ENCODE assay signal across 8 cellular contexts in genomic region chr18:8610442-8610801, GRCh38. TPM values are rescaled to one million over a fixed set of nuclear protein-coding genes. Genes with fewer than 3 reads are reported as not detected.
DNase-seq lines count a peak whose midpoint lies in the region; ATAC-seq and TF ChIP-seq lines count a peak whose summit lies in the region.

No MANE protein-coding gene starts in this region.

- no CpG with 5 or more reads among the region's 11 CpGs for WGBS in iPS DF 6.9 (ENCODE audit: insufficient coverage, insufficient read length)

- CTCF ChIA-PET in AG04449 (lab: Yijun Ruan, JAX) = interaction anchor here (3.4 kb wide), 1 partner anchor 10 kb away, joined by 25 read pairs; no protein-coding TSS in a partner anchor

- in situ Hi-C loops in HAP-1 (cut with MboI; ENCODE audit: low sequenced_read_pairs) = no loop called here

- peak overlapping the region; percentile 85 for H3K27ac Mint-ChIP-seq in activated T-helper 2 cell treated with anti-CD3 and anti-CD28 coated beads, Interferon-gamma antibody, Interleukin-2, Interleukin-4, amounts not matched to agents 10 μg/mL and 5 μg/mL and 100 μg/mL, durations not matched to agents 14 hours and 24 hours and 36 hours

- POLR2A ChIA-PET in AG04449 (lab: Yijun Ruan, JAX) = no interaction called here

- H3K27me3 ChIP-seq in HAP-1 (ENCODE audit: low read depth) (no peaks in the 10 kb centered on the region), iPS DF 6.9 (ENCODE audit: control insufficient read depth, insufficient read depth, low read length) (no peaks in the 10 kb centered on the region; the same call in 1 of the 2 replicates)

- H3K9me3 Mint-ChIP-seq in activated T-helper 2 cell treated with anti-CD3 and anti-CD28 coated beads, Interferon-gamma antibody, Interleukin-2, Interleukin-4, amounts not matched to agents 10 μg/mL and 5 μg/mL and 100 μg/mL, durations not matched to agents 14 hours and 24 hours and 36 hours = no peaks in the 10 kb centered on the region

- intact Hi-C loops in activated T-helper 2 cell treated with anti-CD3 and anti-CD28 coated beads, Interferon-gamma antibody, Interleukin-2, Interleukin-4, amounts not matched to agents 10 μg/mL and 5 μg/mL and 100 μg/mL, durations not matched to agents 14 hours and 24 hours and 36 hours (cut with micrococcal nuclease) = no loop called here

- peaks cover 34% of the 10 kb centered on the region for H3K36me3 Mint-ChIP-seq in activated T-helper 2 cell treated with anti-CD3 and anti-CD28 coated beads, Interferon-gamma antibody, Interleukin-2, Interleukin-4, amounts not matched to agents 10 μg/mL and 5 μg/mL and 100 μg/mL, durations not matched to agents 14 hours and 24 hours and 36 hours (ENCODE audit: low read depth)

- ATAC-seq in omental fat pad (ENCODE audit: low FRiP score) = no peak
- no peak for ATAC-seq in HG03469 (IDR thresholded peaks at IDR 0.05; ENCODE audit: unreplicated experiment)

- TF ChIP-seq CTCF in AG04449 (IDR thresholded peaks at IDR 0.05; ENCODE audit: insufficient read depth, low read length, missing control alignments) (no peak), omental fat pad (IDR thresholded peaks at IDR 0.05) (no peak)

- H3K4me1 Mint-ChIP-seq in activated T-helper 2 cell treated with anti-CD3 and anti-CD28 coated beads, Interferon-gamma antibody, Interleukin-2, Interleukin-4, amounts not matched to agents 10 μg/mL and 5 μg/mL and 100 μg/mL, durations not matched to agents 14 hours and 24 hours and 36 hours (ENCODE audit: low read depth) = peaks cover 51% of the 10 kb centered on the region

- H3K27me3 Mint-ChIP-seq in activated T-helper 2 cell treated with anti-CD3 and anti-CD28 coated beads, Interferon-gamma antibody, Interleukin-2, Interleukin-4, amounts not matched to agents 10 μg/mL and 5 μg/mL and 100 μg/mL, durations not matched to agents 14 hours and 24 hours and 36 hours (ENCODE audit: low read depth) = peaks cover 20% of the 10 kb centered on the region

- H3K4me3 Mint-ChIP-seq in activated T-helper 2 cell treated with anti-CD3 and anti-CD28 coated beads, Interferon-gamma antibody, Interleukin-2, Interleukin-4, amounts not matched to agents 10 μg/mL and 5 μg/mL and 100 μg/mL, durations not matched to agents 14 hours and 24 hours and 36 hours (ENCODE audit: low read depth) = peak overlapping the region; percentile 94

- H3K4me3 ChIP-seq in AG04449 (ENCODE audit: low read depth, low read length) = peak overlapping the region; percentile 82
- peak overlapping the region; percentile 70 for H3K4me3 ChIP-seq in HAP-1
- H3K4me3 ChIP-seq in iPS DF 6.9 (ENCODE audit: low read length) = peak overlapping the region; percentile 62; the same call in 1 of the 2 replicates

- H3K36me3 ChIP-seq in HAP-1 (replicated peaks) (no peaks in the 10 kb centered on the region; the same call in 1 of the 2 replicates), iPS DF 6.9 (ENCODE audit: control insufficient read depth, insufficient read depth, low read length) (no peaks in the 10 kb centered on the region)

- H3K9me3 ChIP-seq in HAP-1 = no peaks in the 10 kb centered on the region
- no peaks in the 10 kb centered on the region for H3K9me3 ChIP-seq in iPS DF 6.9 (ENCODE audit: control insufficient read depth, insufficient read depth, low read length)

- H3K4me1 ChIP-seq in HAP-1 = peaks cover 41% of the 10 kb centered on the region
- H3K4me1 ChIP-seq in iPS DF 6.9 (ENCODE audit: control insufficient read depth, insufficient read depth, low read length) = no peaks in the 10 kb centered on the region

- DNase-seq in AG04449 (ENCODE audit: low read depth, low spot score) = no peak
- peak in 1 of 2 experiments; percentile 40 for DNase-seq in HAP-1 (ENCODE audit: low spot score in 2 of 2)
- no peak for DNase-seq in activated T-helper 2 cell treated with anti-CD3 and anti-CD28 coated beads, Interferon-gamma antibody, Interleukin-2, Interleukin-4, amounts not matched to agents 10 μg/mL and 5 μg/mL and 100 μg/mL, durations not matched to agents 14 hours and 24 hours and 36 hours (ENCODE audit: low spot score)
- DNase-seq in iPS DF 6.9 (ENCODE audit: low read depth, low spot score) = no peak
- DNase-seq in stimulated activated CD4-positive, alpha-beta T cell treated with anti-CD3 and anti-CD28 coated beads, Interleukin-4, amount 100 ng/mL, for 24 hours = peak; percentile 15
- no peak for DNase-seq in NCI-H2227 treated with DMSO at 0.1 percent for 48 hours (lab: John Stamatoyannopoulos, UW)
- no peak for DNase-seq in omental fat pad (ENCODE audit: low spot score)

- H3K27ac ChIP-seq in iPS DF 6.9 (ENCODE audit: low read length) = no peak overlapping the region

RNA-seq across cellular contexts. Expression of gene RAB12, which starts 1.2 kb away (rescaled TPM):
- 14.7 and 17.2 TPM in 2 replicates for total RNA-seq in activated T-helper 2 cell treated with anti-CD3 and anti-CD28 coated beads, Interferon-gamma antibody, Interleukin-2, Interleukin-4, amounts not matched to agents 10 μg/mL and 5 μg/mL and 100 μg/mL, durations not matched to agents 14 hours and 24 hours and 36 hours
- total RNA-seq in omental fat pad = 10 to 100 TPM; 32.4 to 74.7 (median 41.3) TPM
